9 cellular contexts compared by ENCODE assay signal in genomic region chr18:74378179-74378682, GRCh38.
DNase-seq lines count a peak whose midpoint lies in the region; ATAC-seq, FAIRE-seq and TF ChIP-seq lines count a peak whose summit lies in the region.
"Had no signal": no experiment of that assay in that cellular context is flagged by ENCODE, and none has a peak within 500 bp of the region (broad histone marks: within the 10 kb centered on the region; RNA-seq: fewer than 3 reads in every experiment).

No MANE protein-coding gene starts in this region.

- H3K4me3 Mint-ChIP-seq in osteocyte (ENCODE audit: unreplicated experiment), result no peak overlapping the region

- no peak for TF ChIP-seq CTCF in osteocyte (IDR thresholded peaks at IDR 0.05)

- FAIRE-seq in GM12891 (lab: Jason Lieb, UNC), result peak; percentile 69

- H3K36me3 Mint-ChIP-seq in activated naive CD4-positive, alpha-beta T cell treated with anti-CD3 and anti-CD28 coated beads, Interleukin-2, amount 50 U/mL, for 72 hours, result peaks cover 4 to 7% of the 10 kb centered on the region in 2 donors
- H3K36me3 Mint-ChIP-seq in osteocyte (ENCODE audit: unreplicated experiment), result no peaks in the 10 kb centered on the region

- no peak for DNase-seq in GM12891 (ENCODE audit: insufficient read length, low spot score)
- DNase-seq in activated naive CD4-positive, alpha-beta T cell treated with anti-CD3 and anti-CD28 coated beads, Interleukin-2, amount 50 U/mL, for 72 hours (ENCODE audit: low spot score in 2 of 2), result no peak
- DNase-seq in osteocyte (ENCODE audit: extremely low spot score, unreplicated experiment), result peak; percentile 59
- DNase-seq in stimulated activated CD4-positive, alpha-beta T cell treated with anti-CD3 and anti-CD28 coated beads, Interleukin-15, amount 100 ng/mL, for 24 hours, result no peak
- DNase-seq in HuH-7 (ENCODE audit: low spot score), result no peak
- DNase-seq in activated CD4-positive, alpha-beta T cell treated with anti-CD3 and anti-CD28 coated beads, Interleukin-2, amount 50 U/mL, for 4 hours, result no peak
- no peak for DNase-seq in mucosa of gallbladder (ENCODE audit: low spot score)
- DNase-seq: NCI-H1930 had no signal

- H3K27me3 Mint-ChIP-seq in osteocyte (ENCODE audit: unreplicated experiment), result peaks cover 3% of the 10 kb centered on the region

- peak overlapping the region; percentile 51 to 67 for H3K27ac Mint-ChIP-seq in activated naive CD4-positive, alpha-beta T cell treated with anti-CD3 and anti-CD28 coated beads, Interleukin-2, amount 50 U/mL, for 72 hours
- H3K27ac Mint-ChIP-seq in osteocyte (ENCODE audit: unreplicated experiment), result no peak overlapping the region

- no peaks in the 10 kb centered on the region for H3K4me1 Mint-ChIP-seq in osteocyte (ENCODE audit: unreplicated experiment)

- ATAC-seq in HG03342 (IDR thresholded peaks at IDR 0.05; ENCODE audit: unreplicated experiment), result peak; percentile 72
- ATAC-seq in activated naive CD4-positive, alpha-beta T cell treated with anti-CD3 and anti-CD28 coated beads, Interleukin-2, amount 50 U/mL, for 72 hours, result peak; percentile 53 to 64

- TF ChIP-seq POLR2A in GM12891 (IDR thresholded peaks at IDR 0.05; ENCODE audit: low read depth, low read length), result no peak

- peaks cover 3 to 5% of the 10 kb centered on the region in 2 donors for H3K9me3 Mint-ChIP-seq in activated naive CD4-positive, alpha-beta T cell treated with anti-CD3 and anti-CD28 coated beads, Interleukin-2, amount 50 U/mL, for 72 hours
- no peaks in the 10 kb centered on the region for H3K9me3 Mint-ChIP-seq in osteocyte (ENCODE audit: unreplicated experiment)

TF ChIP-seq in GM12891, 5 proteins besides CTCF, POLR2A, EP300 and RAD21:
- no peak for TF ChIP-seq POLR2AphosphoS5 (IDR thresholded peaks at IDR 0.05; ENCODE audit: low read depth, low read length)
- TF ChIP-seq TAF1 (IDR thresholded peaks at IDR 0.05; ENCODE audit: low read depth, low read length), result no peak
- peak; percentile 90 for TF ChIP-seq SPI1 (IDR thresholded peaks at IDR 0.05; ENCODE audit: low read depth, low read length)
